1 cellular context compared by ENCODE assay signal in genomic region chr7:99261646-99262045, GRCh38.
TF ChIP-seq lines count a peak whose summit lies in the region.

No MANE protein-coding gene starts in this region.

TF ChIP-seq in HepG2, 621 proteins besides CTCF, POLR2A, EP300 and RAD21:
- no peak for TF ChIP-seq IRF9 (CRISPR knock-in tag; IDR thresholded peaks at IDR 0.05; ENCODE audit: borderline replicate concordance)
- no peak for TF ChIP-seq NR3C1 (CRISPR knock-in tag; IDR thresholded peaks at IDR 0.05)
- TF ChIP-seq ZIK1 (CRISPR knock-in tag; IDR thresholded peaks at IDR 0.05; ENCODE audit: borderline replicate concordance, low read depth), result no peak
- TF ChIP-seq ETS1 (CRISPR knock-in tag; IDR thresholded peaks at IDR 0.05), result no peak
- TF ChIP-seq POLR2AphosphoS2 (IDR thresholded peaks at IDR 0.05; ENCODE audit: low read depth, low read length), result no peak
- no peak for TF ChIP-seq HBP1 (CRISPR knock-in tag; IDR thresholded peaks at IDR 0.05; ENCODE audit: low read depth)
- no peak for TF ChIP-seq PCBP2 (optimal IDR thresholded peaks at IDR 0.05; ENCODE audit: low read depth, low read length, poor library complexity, severe bottlenecking)
- no peak for TF ChIP-seq MEIS2 (CRISPR knock-in tag; IDR thresholded peaks at IDR 0.05)
- TF ChIP-seq HOXA7 (CRISPR knock-in tag; IDR thresholded peaks at IDR 0.05), result no peak
- TF ChIP-seq ZNF703 (CRISPR knock-in tag; IDR thresholded peaks at IDR 0.05; ENCODE audit: borderline replicate concordance), result no peak
- no peak for TF ChIP-seq ZNF557 (CRISPR knock-in tag; IDR thresholded peaks at IDR 0.05)
- no peak for TF ChIP-seq ZNF138 (CRISPR knock-in tag; IDR thresholded peaks at IDR 0.05; ENCODE audit: low read depth)
- no peak for TF ChIP-seq SATB2 (CRISPR knock-in tag; IDR thresholded peaks at IDR 0.05)
- no peak for TF ChIP-seq CEBPB (IDR thresholded peaks at IDR 0.05; ENCODE audit: borderline replicate concordance, low read depth, low read length)
